In genomic region chr16:66895999-66896398, GRCh38 we compare ENCODE assay signal across 1 cellular context.
TF ChIP-seq lines count a peak whose summit lies in the region.

No MANE protein-coding gene starts in this region.

TF ChIP-seq in GM23338, 12 proteins besides CTCF, POLR2A, EP300 and RAD21:
- TF ChIP-seq POLR2AphosphoS5 (IDR thresholded peaks at IDR 0.05; ENCODE audit: low read depth) (no peak), ETS1 (IDR thresholded peaks at IDR 0.05) (no peak), EZH2phosphoT487 (IDR thresholded peaks at IDR 0.05; ENCODE audit: unreplicated experiment) (no peak), JUNB (IDR thresholded peaks at IDR 0.05; ENCODE audit: unreplicated experiment) (no peak), ZNF114 (CRISPR knock-in tag; IDR thresholded peaks at IDR 0.05) (no peak), EZH2 (IDR thresholded peaks at IDR 0.05; ENCODE audit: low read depth, unreplicated experiment) (no peak), NANOG (IDR thresholded peaks at IDR 0.05; ENCODE audit: borderline replicate concordance) (no peak), STAT1 (IDR thresholded peaks at IDR 0.05; ENCODE audit: unreplicated experiment) (no peak), ZNF331 (CRISPR knock-in tag; IDR thresholded peaks at IDR 0.05; ENCODE audit: low read depth) (no peak), CREB1 (CRISPR knock-in tag; IDR thresholded peaks at IDR 0.05; ENCODE audit: low read depth) (no peak)
- TF ChIP-seq, protein P1, sequence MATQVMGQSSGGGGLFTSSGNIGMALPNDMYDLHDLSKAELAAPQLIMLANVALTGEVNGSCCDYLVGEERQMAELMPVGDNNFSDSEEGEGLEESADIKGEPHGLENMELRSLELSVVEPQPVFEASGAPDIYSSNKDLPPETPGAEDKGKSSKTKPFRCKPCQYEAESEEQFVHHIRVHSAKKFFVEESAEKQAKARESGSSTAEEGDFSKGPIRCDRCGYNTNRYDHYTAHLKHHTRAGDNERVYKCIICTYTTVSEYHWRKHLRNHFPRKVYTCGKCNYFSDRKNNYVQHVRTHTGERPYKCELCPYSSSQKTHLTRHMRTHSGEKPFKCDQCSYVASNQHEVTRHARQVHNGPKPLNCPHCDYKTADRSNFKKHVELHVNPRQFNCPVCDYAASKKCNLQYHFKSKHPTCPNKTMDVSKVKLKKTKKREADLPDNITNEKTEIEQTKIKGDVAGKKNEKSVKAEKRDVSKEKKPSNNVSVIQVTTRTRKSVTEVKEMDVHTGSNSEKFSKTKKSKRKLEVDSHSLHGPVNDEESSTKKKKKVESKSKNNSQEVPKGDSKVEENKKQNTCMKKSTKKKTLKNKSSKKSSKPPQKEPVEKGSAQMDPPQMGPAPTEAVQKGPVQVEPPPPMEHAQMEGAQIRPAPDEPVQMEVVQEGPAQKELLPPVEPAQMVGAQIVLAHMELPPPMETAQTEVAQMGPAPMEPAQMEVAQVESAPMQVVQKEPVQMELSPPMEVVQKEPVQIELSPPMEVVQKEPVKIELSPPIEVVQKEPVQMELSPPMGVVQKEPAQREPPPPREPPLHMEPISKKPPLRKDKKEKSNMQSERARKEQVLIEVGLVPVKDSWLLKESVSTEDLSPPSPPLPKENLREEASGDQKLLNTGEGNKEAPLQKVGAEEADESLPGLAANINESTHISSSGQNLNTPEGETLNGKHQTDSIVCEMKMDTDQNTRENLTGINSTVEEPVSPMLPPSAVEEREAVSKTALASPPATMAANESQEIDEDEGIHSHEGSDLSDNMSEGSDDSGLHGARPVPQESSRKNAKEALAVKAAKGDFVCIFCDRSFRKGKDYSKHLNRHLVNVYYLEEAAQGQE (IDR thresholded peaks at IDR 0.05; ENCODE audit: unreplicated experiment) = no peak
- TF ChIP-seq, protein P2, sequence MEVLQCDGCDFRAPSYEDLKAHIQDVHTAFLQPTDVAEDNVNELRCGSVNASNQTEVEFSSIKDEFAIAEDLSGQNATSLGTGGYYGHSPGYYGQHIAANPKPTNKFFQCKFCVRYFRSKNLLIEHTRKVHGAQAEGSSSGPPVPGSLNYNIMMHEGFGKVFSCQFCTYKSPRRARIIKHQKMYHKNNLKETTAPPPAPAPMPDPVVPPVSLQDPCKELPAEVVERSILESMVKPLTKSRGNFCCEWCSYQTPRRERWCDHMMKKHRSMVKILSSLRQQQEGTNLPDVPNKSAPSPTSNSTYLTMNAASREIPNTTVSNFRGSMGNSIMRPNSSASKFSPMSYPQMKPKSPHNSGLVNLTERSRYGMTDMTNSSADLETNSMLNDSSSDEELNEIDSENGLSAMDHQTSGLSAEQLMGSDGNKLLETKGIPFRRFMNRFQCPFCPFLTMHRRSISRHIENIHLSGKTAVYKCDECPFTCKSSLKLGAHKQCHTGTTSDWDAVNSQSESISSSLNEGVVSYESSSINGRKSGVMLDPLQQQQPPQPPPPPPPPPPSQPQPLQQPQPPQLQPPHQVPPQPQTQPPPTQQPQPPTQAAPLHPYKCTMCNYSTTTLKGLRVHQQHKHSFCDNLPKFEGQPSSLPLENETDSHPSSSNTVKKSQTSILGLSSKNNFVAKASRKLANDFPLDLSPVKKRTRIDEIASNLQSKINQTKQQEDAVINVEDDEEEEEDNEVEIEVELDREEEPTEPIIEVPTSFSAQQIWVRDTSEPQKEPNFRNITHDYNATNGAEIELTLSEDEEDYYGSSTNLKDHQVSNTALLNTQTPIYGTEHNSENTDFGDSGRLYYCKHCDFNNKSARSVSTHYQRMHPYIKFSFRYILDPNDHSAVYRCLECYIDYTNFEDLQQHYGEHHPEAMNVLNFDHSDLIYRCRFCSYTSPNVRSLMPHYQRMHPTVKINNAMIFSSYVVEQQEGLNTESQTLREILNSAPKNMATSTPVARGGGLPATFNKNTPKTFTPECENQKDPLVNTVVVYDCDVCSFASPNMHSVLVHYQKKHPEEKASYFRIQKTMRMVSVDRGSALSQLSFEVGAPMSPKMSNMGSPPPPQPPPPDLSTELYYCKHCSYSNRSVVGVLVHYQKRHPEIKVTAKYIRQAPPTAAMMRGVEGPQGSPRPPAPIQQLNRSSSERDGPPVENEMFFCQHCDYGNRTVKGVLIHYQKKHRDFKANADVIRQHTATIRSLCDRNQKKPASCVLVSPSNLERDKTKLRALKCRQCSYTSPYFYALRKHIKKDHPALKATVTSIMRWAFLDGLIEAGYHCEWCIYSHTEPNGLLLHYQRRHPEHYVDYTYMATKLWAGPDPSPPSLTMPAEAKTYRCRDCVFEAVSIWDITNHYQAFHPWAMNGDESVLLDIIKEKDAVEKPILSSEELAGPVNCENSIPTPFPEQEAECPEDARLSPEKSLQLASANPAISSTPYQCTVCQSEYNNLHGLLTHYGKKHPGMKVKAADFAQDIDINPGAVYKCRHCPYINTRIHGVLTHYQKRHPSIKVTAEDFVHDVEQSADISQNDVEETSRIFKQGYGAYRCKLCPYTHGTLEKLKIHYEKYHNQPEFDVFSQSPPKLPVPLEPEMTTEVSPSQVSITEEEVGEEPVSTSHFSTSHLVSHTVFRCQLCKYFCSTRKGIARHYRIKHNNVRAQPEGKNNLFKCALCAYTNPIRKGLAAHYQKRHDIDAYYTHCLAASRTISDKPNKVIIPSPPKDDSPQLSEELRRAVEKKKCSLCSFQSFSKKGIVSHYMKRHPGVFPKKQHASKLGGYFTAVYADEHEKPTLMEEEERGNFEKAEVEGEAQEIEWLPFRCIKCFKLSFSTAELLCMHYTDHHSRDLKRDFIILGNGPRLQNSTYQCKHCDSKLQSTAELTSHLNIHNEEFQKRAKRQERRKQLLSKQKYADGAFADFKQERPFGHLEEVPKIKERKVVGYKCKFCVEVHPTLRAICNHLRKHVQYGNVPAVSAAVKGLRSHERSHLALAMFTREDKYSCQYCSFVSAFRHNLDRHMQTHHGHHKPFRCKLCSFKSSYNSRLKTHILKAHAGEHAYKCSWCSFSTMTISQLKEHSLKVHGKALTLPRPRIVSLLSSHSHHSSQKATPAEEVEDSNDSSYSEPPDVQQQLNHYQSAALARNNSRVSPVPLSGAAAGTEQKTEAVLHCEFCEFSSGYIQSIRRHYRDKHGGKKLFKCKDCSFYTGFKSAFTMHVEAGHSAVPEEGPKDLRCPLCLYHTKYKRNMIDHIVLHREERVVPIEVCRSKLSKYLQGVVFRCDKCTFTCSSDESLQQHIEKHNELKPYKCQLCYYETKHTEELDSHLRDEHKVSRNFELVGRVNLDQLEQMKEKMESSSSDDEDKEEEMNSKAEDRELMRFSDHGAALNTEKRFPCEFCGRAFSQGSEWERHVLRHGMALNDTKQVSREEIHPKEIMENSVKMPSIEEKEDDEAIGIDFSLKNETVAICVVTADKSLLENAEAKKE (CRISPR knock-in tag; IDR thresholded peaks at IDR 0.05) = no peak
TF ChIP-seq in GM23338: peak in this region for 0.
